ENCODE assay signal across 1 cellular context in the genomic region with DNA sequence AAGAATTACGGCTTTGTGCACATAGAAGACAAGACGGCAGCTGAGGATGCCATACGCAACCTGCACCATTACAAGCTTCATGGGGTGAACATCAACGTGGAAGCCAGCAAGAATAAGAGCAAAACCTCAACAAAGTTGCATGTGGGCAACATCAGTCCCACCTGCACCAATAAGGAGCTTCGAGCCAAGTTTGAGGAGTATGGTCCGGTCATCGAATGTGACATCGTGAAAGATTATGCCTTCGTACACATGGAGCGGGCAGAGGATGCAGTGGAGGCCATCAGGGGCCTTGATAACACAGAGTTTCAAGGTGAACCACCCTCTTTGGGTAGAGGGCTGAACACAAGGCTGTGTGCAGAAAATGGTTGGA.
TF ChIP-seq lines count a peak whose summit lies in the region.
"Not testable (repeated sequence)": the region's sequence is repeated elsewhere in the genome, so short reads cannot be mapped to it uniquely, and the experiment has no call there.

No MANE protein-coding gene starts in this region.

TF ChIP-seq in K562, 482 proteins besides CTCF, POLR2A, EP300 and RAD21:
- TF ChIP-seq ARID4B (CRISPR knock-in tag; IDR thresholded peaks at IDR 0.05) (peak; percentile 51; the same call in 1 of the 2 replicates), CREB1 (CRISPR knock-in tag; IDR thresholded peaks at IDR 0.05) (0 out of 2 replicates have a peak, but pooled peaks have one; percentile 11), SIN3A (IDR thresholded peaks at IDR 0.05; ENCODE audit: borderline replicate concordance in 2 of 2, control insufficient read depth in 1 of 2, low read depth in 2 of 2, low read length in 2 of 2) (0 out of 4 replicates have a peak, but pooled peaks of 1 of the 2 experiments have one; percentile 16)
- not testable (repeated sequence) for TF ChIP-seq CREB1 (IDR thresholded peaks at IDR 0.05)
- TF ChIP-seq, protein P1, sequence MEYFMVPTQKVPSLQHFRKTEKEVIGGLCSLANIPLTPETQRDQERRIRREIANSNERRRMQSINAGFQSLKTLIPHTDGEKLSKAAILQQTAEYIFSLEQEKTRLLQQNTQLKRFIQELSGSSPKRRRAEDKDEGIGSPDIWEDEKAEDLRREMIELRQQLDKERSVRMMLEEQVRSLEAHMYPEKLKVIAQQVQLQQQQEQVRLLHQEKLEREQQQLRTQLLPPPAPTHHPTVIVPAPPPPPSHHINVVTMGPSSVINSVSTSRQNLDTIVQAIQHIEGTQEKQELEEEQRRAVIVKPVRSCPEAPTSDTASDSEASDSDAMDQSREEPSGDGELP (CRISPR knock-in tag; IDR thresholded peaks at IDR 0.05; ENCODE audit: borderline replicate concordance), result peak; percentile 35; the same call in 1 of the 2 replicates
